ENCODE assay signal across 1 cellular context in the genomic region with DNA sequence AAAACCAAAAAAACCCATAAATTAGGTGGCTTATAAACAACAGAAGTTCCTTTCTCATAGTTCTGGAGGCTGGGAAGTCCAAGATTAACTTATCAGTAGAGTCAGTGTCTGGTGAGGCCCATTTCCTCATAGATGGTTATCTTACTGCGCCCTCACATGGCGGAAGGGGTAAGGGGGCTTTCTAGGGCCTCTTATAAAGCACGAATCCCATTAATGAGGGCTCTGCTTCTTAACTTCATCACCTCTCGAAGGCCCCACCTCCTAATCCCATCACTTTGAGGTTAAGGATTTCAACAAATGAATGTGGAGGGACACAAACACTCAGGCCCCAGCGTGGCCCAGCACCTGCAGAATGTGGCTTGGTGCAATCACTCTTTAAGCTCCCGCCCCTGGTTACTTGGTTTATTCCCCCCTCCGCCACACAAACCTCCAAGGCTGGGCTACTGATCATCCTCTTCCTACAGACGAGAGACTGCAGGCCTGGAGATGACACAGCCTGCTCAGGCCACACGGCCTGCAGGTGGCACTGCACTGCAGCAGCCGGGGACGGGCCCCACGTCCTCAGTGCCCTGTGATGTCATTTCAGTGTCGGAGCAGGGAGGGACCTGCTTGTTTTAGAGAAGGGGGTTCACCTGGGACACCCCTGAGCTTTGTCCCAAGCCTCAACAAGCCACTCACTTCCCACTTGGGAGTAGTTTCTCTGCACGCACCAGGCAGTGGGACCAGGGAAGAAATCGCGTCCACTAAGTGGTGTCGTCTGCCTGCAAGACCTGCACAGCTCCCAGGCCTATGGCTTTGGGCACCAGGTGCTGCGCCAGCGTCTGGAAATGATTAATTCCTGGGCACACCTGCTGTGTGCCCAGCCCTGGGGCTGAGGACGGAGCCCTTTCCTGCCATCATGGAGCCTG.
TF ChIP-seq lines count a peak whose summit lies in the region.

No MANE protein-coding gene starts in this region.

TF ChIP-seq in SK-N-SH, 30 proteins besides CTCF, POLR2A, EP300 and RAD21:
- peak; percentile 44 for TF ChIP-seq SMC3 (IDR thresholded peaks at IDR 0.05; ENCODE audit: low read depth, low read length)
